1 cellular context compared by ENCODE assay signal in the genomic region with DNA sequence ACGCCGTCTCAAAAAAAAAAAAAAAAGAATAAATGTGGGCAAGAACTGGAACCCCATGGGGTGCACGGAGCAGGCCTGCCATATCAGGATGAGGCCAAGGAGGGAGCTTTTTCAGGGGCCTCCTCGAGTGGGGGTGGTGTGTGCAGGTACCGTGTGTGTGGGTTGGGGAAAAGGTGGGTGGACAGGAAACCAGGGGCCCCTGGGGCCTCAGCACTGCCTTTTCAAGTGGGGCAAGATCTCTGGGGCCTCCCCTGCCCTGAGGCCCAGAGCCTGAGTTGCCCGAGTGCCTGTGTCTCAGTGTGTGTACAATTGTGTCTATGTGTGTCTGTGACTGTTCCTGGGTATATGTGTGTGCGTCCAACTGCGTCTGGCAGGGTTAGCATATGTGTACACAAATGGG.
TF ChIP-seq lines count a peak whose summit lies in the region.

No MANE protein-coding gene starts in this region.

TF ChIP-seq in GM12878, 131 proteins besides CTCF, POLR2A, EP300 and RAD21:
- TF ChIP-seq RFX5 (IDR thresholded peaks at IDR 0.05; ENCODE audit: low read depth, low read length) (no peak), SPI1 (IDR thresholded peaks at IDR 0.05; ENCODE audit: borderline replicate concordance, insufficient read depth, low read depth, low read length) (no peak), EGR1 (IDR thresholded peaks at IDR 0.05; ENCODE audit: borderline replicate concordance in 1 of 2, low read depth in 2 of 2, low read length in 2 of 2) (peak in 1 of 2 experiments; percentile 96; a peak in 2 of 3 replicates), TBL1XR1 (IDR thresholded peaks at IDR 0.05; ENCODE audit: low read depth, low read length) (peak; percentile 41; the same call in 1 of the 2 replicates), SMARCA5 (IDR thresholded peaks at IDR 0.05) (peak; percentile 39; the same call in 1 of the 2 replicates), NFIC (IDR thresholded peaks at IDR 0.05; ENCODE audit: low read depth, low read length) (peak; percentile 60; the same call in 1 of the 2 replicates), CHD2 (IDR thresholded peaks at IDR 0.05; ENCODE audit: borderline replicate concordance, low read depth, low read length) (no peak), KAT2A (conservative IDR thresholded peaks at IDR 0.05; ENCODE audit: control insufficient read depth, low read depth, low read length) (no peak), CEBPB (IDR thresholded peaks at IDR 0.05; ENCODE audit: borderline replicate concordance in 1 of 2, low read depth in 2 of 2, low read length in 2 of 2) (no peak), HCFC1 (IDR thresholded peaks at IDR 0.05; ENCODE audit: low read length) (no peak), SMAD5 (IDR thresholded peaks at IDR 0.05; ENCODE audit: low read depth) (no peak), POLR2AphosphoS5 (IDR thresholded peaks at IDR 0.05; ENCODE audit: low read length) (no peak), PAX5 (IDR thresholded peaks at IDR 0.05; ENCODE audit: borderline replicate concordance, low read depth, low read length) (peak; percentile 62; the same call in 1 of the 2 replicates), EZH2 (IDR thresholded peaks at IDR 0.05; ENCODE audit: borderline replicate concordance, control insufficient read depth, low read depth, low read length) (no peak), POLR2AphosphoS2 (IDR thresholded peaks at IDR 0.05; ENCODE audit: low read depth, low read length) (no peak), RUNX3 (IDR thresholded peaks at IDR 0.05; ENCODE audit: low read length) (peak; percentile 85), CHD1 (IDR thresholded peaks at IDR 0.05; ENCODE audit: low read depth, low read length) (no peak), CBFB (IDR thresholded peaks at IDR 0.05; ENCODE audit: low read depth) (0 out of 2 replicates have a peak, but pooled peaks have one; percentile 33), FOS (IDR thresholded peaks at IDR 0.05; ENCODE audit: borderline replicate concordance, extremely low read depth, insufficient read length) (no peak), CBX5 (IDR thresholded peaks at IDR 0.05; ENCODE audit: low read depth) (no peak), BHLHE40 (IDR thresholded peaks at IDR 0.05; ENCODE audit: borderline replicate concordance in 1 of 2, low read depth in 2 of 2, low read length in 1 of 2) (peak in 1 of 2 experiments; percentile 18; a peak in 1 of 4 replicates), NRF1 (conservative IDR thresholded peaks at IDR 0.05; ENCODE audit: low read depth, low read length) (no peak), PAX8 (IDR thresholded peaks at IDR 0.05) (no peak), TCF12 (IDR thresholded peaks at IDR 0.05; ENCODE audit: low read depth, low read length) (no peak), HDGF (IDR thresholded peaks at IDR 0.05) (0 out of 2 replicates have a peak, but pooled peaks have one; percentile 29), PML (IDR thresholded peaks at IDR 0.05; ENCODE audit: low read length) (no peak), WRNIP1 (IDR thresholded peaks at IDR 0.05; ENCODE audit: borderline replicate concordance, low read depth, low read length) (no peak), MEF2A (IDR thresholded peaks at IDR 0.05; ENCODE audit: insufficient read depth, low read depth, low read length) (peak; percentile 51; the same call in 1 of the 2 replicates), ZNF622 (IDR thresholded peaks at IDR 0.05) (no peak), MXI1 (IDR thresholded peaks at IDR 0.05; ENCODE audit: low read depth, low read length) (no peak), GABPA (IDR thresholded peaks at IDR 0.05; ENCODE audit: low read depth) (no peak), EED (IDR thresholded peaks at IDR 0.05; ENCODE audit: low read depth) (peak; percentile 56), ZSCAN29 (IDR thresholded peaks at IDR 0.05) (no peak), MEF2B (IDR thresholded peaks at IDR 0.05; ENCODE audit: partially characterized antibody, poor library complexity, severe bottlenecking) (peak; percentile 58), ETV6 (conservative IDR thresholded peaks at IDR 0.05 in 1 of 2, IDR thresholded peaks at IDR 0.05 in 1 of 2; ENCODE audit: borderline replicate concordance in 1 of 2, low read depth in 1 of 2) (peak in 1 of 2 experiments; percentile 31; a peak in 1 of 4 replicates), CREM (IDR thresholded peaks at IDR 0.05; ENCODE audit: low read depth) (peak; percentile 66; the same call in 1 of the 2 replicates), MTA2 (IDR thresholded peaks at IDR 0.05; ENCODE audit: low read depth) (0 out of 2 replicates have a peak, but pooled peaks have one; percentile 11), SP1 (IDR thresholded peaks at IDR 0.05; ENCODE audit: low read depth, low read length) (peak; percentile 91), IKZF2 (IDR thresholded peaks at IDR 0.05) (no peak), SIN3A (IDR thresholded peaks at IDR 0.05; ENCODE audit: low read depth, low read length) (no peak), SUPT20H (IDR thresholded peaks at IDR 0.05; ENCODE audit: borderline replicate concordance, control insufficient read depth, low read depth, low read length) (no peak), BCL11A (IDR thresholded peaks at IDR 0.05; ENCODE audit: low read depth, low read length) (peak; percentile 41; the same call in 1 of the 2 replicates), ZBED1 (IDR thresholded peaks at IDR 0.05; ENCODE audit: borderline replicate concordance) (peak; percentile 26; the same call in 1 of the 2 replicates), RBBP5 (conservative IDR thresholded peaks at IDR 0.05) (no peak)
- TF ChIP-seq, protein P1, sequence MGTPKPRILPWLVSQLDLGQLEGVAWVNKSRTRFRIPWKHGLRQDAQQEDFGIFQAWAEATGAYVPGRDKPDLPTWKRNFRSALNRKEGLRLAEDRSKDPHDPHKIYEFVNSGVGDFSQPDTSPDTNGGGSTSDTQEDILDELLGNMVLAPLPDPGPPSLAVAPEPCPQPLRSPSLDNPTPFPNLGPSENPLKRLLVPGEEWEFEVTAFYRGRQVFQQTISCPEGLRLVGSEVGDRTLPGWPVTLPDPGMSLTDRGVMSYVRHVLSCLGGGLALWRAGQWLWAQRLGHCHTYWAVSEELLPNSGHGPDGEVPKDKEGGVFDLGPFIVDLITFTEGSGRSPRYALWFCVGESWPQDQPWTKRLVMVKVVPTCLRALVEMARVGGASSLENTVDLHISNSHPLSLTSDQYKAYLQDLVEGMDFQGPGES (IDR thresholded peaks at IDR 0.05) = no peak
- TF ChIP-seq, protein P2, sequence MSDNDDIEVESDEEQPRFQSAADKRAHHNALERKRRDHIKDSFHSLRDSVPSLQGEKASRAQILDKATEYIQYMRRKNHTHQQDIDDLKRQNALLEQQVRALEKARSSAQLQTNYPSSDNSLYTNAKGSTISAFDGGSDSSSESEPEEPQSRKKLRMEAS (IDR thresholded peaks at IDR 0.05; ENCODE audit: low read depth, low read length) = no peak
- TF ChIP-seq, protein P3, sequence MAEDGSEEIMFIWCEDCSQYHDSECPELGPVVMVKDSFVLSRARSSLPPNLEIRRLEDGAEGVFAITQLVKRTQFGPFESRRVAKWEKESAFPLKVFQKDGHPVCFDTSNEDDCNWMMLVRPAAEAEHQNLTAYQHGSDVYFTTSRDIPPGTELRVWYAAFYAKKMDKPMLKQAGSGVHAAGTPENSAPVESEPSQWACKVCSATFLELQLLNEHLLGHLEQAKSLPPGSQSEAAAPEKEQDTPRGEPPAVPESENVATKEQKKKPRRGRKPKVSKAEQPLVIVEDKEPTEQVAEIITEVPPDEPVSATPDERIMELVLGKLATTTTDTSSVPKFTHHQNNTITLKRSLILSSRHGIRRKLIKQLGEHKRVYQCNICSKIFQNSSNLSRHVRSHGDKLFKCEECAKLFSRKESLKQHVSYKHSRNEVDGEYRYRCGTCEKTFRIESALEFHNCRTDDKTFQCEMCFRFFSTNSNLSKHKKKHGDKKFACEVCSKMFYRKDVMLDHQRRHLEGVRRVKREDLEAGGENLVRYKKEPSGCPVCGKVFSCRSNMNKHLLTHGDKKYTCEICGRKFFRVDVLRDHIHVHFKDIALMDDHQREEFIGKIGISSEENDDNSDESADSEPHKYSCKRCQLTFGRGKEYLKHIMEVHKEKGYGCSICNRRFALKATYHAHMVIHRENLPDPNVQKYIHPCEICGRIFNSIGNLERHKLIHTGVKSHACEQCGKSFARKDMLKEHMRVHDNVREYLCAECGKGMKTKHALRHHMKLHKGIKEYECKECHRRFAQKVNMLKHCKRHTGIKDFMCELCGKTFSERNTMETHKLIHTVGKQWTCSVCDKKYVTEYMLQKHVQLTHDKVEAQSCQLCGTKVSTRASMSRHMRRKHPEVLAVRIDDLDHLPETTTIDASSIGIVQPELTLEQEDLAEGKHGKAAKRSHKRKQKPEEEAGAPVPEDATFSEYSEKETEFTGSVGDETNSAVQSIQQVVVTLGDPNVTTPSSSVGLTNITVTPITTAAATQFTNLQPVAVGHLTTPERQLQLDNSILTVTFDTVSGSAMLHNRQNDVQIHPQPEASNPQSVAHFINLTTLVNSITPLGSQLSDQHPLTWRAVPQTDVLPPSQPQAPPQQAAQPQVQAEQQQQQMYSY (CRISPR knock-in tag; IDR thresholded peaks at IDR 0.05) = no peak
- TF ChIP-seq, protein P4, sequence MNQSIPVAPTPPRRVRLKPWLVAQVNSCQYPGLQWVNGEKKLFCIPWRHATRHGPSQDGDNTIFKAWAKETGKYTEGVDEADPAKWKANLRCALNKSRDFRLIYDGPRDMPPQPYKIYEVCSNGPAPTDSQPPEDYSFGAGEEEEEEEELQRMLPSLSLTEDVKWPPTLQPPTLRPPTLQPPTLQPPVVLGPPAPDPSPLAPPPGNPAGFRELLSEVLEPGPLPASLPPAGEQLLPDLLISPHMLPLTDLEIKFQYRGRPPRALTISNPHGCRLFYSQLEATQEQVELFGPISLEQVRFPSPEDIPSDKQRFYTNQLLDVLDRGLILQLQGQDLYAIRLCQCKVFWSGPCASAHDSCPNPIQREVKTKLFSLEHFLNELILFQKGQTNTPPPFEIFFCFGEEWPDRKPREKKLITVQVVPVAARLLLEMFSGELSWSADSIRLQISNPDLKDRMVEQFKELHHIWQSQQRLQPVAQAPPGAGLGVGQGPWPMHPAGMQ (IDR thresholded peaks at IDR 0.05; ENCODE audit: borderline replicate concordance) = no peak
- TF ChIP-seq, protein P5, sequence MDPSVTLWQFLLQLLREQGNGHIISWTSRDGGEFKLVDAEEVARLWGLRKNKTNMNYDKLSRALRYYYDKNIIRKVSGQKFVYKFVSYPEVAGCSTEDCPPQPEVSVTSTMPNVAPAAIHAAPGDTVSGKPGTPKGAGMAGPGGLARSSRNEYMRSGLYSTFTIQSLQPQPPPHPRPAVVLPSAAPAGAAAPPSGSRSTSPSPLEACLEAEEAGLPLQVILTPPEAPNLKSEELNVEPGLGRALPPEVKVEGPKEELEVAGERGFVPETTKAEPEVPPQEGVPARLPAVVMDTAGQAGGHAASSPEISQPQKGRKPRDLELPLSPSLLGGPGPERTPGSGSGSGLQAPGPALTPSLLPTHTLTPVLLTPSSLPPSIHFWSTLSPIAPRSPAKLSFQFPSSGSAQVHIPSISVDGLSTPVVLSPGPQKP (IDR thresholded peaks at IDR 0.05; ENCODE audit: low read depth, low read length) = no peak
- TF ChIP-seq, protein P6, sequence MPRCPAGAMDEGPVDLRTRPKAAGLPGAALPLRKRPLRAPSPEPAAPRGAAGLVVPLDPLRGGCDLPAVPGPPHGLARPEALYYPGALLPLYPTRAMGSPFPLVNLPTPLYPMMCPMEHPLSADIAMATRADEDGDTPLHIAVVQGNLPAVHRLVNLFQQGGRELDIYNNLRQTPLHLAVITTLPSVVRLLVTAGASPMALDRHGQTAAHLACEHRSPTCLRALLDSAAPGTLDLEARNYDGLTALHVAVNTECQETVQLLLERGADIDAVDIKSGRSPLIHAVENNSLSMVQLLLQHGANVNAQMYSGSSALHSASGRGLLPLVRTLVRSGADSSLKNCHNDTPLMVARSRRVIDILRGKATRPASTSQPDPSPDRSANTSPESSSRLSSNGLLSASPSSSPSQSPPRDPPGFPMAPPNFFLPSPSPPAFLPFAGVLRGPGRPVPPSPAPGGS (IDR thresholded peaks at IDR 0.05; ENCODE audit: borderline replicate concordance, insufficient read depth, low read depth, low read length, poor library complexity, severe bottlenecking) = peak; percentile 72
